2 cellular contexts compared by ENCODE assay signal in the genomic region with DNA sequence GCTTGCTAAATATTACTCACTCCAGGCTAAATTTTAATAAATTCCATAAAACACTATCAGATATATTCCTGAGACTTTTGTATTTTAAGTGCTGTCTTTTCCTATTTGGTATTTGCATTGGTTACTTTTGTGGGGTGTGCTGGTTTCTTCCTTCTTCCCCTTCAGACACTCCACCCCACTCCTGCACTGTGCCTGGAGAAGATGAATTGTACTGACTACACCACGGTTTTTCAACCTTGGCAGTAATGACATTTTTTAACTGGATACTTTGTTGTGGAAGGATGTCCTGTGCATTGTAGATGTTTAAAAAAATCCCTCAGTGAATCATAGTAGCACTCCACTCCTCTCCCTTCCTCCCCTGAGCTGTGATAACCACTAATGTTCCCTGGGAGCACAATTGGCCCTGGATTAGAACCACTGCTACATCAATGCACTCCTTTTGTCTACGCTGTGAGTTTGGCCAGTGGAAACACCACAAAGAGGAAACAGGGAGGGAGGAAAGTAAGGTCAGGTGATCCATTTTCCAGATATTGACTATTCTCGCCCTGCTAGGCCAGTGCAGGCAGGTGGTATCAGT.
TF ChIP-seq lines count a peak whose summit lies in the region.

No MANE protein-coding gene starts in this region.

TF ChIP-seq in GM23338, 12 proteins besides CTCF, POLR2A, EP300 and RAD21 (continues in another document):
- TF ChIP-seq STAT1 (IDR thresholded peaks at IDR 0.05; ENCODE audit: unreplicated experiment) (no peak), NANOG (IDR thresholded peaks at IDR 0.05; ENCODE audit: borderline replicate concordance) (no peak), ZNF331 (CRISPR knock-in tag; IDR thresholded peaks at IDR 0.05; ENCODE audit: low read depth) (no peak), EZH2phosphoT487 (IDR thresholded peaks at IDR 0.05; ENCODE audit: unreplicated experiment) (no peak), POLR2AphosphoS5 (IDR thresholded peaks at IDR 0.05; ENCODE audit: low read depth) (no peak), JUNB (IDR thresholded peaks at IDR 0.05; ENCODE audit: unreplicated experiment) (no peak), CREB1 (CRISPR knock-in tag; IDR thresholded peaks at IDR 0.05; ENCODE audit: low read depth) (no peak)
- TF ChIP-seq, protein P1, sequence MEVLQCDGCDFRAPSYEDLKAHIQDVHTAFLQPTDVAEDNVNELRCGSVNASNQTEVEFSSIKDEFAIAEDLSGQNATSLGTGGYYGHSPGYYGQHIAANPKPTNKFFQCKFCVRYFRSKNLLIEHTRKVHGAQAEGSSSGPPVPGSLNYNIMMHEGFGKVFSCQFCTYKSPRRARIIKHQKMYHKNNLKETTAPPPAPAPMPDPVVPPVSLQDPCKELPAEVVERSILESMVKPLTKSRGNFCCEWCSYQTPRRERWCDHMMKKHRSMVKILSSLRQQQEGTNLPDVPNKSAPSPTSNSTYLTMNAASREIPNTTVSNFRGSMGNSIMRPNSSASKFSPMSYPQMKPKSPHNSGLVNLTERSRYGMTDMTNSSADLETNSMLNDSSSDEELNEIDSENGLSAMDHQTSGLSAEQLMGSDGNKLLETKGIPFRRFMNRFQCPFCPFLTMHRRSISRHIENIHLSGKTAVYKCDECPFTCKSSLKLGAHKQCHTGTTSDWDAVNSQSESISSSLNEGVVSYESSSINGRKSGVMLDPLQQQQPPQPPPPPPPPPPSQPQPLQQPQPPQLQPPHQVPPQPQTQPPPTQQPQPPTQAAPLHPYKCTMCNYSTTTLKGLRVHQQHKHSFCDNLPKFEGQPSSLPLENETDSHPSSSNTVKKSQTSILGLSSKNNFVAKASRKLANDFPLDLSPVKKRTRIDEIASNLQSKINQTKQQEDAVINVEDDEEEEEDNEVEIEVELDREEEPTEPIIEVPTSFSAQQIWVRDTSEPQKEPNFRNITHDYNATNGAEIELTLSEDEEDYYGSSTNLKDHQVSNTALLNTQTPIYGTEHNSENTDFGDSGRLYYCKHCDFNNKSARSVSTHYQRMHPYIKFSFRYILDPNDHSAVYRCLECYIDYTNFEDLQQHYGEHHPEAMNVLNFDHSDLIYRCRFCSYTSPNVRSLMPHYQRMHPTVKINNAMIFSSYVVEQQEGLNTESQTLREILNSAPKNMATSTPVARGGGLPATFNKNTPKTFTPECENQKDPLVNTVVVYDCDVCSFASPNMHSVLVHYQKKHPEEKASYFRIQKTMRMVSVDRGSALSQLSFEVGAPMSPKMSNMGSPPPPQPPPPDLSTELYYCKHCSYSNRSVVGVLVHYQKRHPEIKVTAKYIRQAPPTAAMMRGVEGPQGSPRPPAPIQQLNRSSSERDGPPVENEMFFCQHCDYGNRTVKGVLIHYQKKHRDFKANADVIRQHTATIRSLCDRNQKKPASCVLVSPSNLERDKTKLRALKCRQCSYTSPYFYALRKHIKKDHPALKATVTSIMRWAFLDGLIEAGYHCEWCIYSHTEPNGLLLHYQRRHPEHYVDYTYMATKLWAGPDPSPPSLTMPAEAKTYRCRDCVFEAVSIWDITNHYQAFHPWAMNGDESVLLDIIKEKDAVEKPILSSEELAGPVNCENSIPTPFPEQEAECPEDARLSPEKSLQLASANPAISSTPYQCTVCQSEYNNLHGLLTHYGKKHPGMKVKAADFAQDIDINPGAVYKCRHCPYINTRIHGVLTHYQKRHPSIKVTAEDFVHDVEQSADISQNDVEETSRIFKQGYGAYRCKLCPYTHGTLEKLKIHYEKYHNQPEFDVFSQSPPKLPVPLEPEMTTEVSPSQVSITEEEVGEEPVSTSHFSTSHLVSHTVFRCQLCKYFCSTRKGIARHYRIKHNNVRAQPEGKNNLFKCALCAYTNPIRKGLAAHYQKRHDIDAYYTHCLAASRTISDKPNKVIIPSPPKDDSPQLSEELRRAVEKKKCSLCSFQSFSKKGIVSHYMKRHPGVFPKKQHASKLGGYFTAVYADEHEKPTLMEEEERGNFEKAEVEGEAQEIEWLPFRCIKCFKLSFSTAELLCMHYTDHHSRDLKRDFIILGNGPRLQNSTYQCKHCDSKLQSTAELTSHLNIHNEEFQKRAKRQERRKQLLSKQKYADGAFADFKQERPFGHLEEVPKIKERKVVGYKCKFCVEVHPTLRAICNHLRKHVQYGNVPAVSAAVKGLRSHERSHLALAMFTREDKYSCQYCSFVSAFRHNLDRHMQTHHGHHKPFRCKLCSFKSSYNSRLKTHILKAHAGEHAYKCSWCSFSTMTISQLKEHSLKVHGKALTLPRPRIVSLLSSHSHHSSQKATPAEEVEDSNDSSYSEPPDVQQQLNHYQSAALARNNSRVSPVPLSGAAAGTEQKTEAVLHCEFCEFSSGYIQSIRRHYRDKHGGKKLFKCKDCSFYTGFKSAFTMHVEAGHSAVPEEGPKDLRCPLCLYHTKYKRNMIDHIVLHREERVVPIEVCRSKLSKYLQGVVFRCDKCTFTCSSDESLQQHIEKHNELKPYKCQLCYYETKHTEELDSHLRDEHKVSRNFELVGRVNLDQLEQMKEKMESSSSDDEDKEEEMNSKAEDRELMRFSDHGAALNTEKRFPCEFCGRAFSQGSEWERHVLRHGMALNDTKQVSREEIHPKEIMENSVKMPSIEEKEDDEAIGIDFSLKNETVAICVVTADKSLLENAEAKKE (CRISPR knock-in tag; IDR thresholded peaks at IDR 0.05), result no peak
- TF ChIP-seq, protein P2, sequence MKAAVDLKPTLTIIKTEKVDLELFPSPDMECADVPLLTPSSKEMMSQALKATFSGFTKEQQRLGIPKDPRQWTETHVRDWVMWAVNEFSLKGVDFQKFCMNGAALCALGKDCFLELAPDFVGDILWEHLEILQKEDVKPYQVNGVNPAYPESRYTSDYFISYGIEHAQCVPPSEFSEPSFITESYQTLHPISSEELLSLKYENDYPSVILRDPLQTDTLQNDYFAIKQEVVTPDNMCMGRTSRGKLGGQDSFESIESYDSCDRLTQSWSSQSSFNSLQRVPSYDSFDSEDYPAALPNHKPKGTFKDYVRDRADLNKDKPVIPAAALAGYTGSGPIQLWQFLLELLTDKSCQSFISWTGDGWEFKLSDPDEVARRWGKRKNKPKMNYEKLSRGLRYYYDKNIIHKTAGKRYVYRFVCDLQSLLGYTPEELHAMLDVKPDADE (IDR thresholded peaks at IDR 0.05), result no peak

TF ChIP-seq in H1, 55 proteins besides CTCF, POLR2A, EP300 and RAD21:
- no peak for TF ChIP-seq SAP30 (IDR thresholded peaks at IDR 0.05; ENCODE audit: insufficient read depth, insufficient replicate concordance, low read length)
- TF ChIP-seq, protein P3, sequence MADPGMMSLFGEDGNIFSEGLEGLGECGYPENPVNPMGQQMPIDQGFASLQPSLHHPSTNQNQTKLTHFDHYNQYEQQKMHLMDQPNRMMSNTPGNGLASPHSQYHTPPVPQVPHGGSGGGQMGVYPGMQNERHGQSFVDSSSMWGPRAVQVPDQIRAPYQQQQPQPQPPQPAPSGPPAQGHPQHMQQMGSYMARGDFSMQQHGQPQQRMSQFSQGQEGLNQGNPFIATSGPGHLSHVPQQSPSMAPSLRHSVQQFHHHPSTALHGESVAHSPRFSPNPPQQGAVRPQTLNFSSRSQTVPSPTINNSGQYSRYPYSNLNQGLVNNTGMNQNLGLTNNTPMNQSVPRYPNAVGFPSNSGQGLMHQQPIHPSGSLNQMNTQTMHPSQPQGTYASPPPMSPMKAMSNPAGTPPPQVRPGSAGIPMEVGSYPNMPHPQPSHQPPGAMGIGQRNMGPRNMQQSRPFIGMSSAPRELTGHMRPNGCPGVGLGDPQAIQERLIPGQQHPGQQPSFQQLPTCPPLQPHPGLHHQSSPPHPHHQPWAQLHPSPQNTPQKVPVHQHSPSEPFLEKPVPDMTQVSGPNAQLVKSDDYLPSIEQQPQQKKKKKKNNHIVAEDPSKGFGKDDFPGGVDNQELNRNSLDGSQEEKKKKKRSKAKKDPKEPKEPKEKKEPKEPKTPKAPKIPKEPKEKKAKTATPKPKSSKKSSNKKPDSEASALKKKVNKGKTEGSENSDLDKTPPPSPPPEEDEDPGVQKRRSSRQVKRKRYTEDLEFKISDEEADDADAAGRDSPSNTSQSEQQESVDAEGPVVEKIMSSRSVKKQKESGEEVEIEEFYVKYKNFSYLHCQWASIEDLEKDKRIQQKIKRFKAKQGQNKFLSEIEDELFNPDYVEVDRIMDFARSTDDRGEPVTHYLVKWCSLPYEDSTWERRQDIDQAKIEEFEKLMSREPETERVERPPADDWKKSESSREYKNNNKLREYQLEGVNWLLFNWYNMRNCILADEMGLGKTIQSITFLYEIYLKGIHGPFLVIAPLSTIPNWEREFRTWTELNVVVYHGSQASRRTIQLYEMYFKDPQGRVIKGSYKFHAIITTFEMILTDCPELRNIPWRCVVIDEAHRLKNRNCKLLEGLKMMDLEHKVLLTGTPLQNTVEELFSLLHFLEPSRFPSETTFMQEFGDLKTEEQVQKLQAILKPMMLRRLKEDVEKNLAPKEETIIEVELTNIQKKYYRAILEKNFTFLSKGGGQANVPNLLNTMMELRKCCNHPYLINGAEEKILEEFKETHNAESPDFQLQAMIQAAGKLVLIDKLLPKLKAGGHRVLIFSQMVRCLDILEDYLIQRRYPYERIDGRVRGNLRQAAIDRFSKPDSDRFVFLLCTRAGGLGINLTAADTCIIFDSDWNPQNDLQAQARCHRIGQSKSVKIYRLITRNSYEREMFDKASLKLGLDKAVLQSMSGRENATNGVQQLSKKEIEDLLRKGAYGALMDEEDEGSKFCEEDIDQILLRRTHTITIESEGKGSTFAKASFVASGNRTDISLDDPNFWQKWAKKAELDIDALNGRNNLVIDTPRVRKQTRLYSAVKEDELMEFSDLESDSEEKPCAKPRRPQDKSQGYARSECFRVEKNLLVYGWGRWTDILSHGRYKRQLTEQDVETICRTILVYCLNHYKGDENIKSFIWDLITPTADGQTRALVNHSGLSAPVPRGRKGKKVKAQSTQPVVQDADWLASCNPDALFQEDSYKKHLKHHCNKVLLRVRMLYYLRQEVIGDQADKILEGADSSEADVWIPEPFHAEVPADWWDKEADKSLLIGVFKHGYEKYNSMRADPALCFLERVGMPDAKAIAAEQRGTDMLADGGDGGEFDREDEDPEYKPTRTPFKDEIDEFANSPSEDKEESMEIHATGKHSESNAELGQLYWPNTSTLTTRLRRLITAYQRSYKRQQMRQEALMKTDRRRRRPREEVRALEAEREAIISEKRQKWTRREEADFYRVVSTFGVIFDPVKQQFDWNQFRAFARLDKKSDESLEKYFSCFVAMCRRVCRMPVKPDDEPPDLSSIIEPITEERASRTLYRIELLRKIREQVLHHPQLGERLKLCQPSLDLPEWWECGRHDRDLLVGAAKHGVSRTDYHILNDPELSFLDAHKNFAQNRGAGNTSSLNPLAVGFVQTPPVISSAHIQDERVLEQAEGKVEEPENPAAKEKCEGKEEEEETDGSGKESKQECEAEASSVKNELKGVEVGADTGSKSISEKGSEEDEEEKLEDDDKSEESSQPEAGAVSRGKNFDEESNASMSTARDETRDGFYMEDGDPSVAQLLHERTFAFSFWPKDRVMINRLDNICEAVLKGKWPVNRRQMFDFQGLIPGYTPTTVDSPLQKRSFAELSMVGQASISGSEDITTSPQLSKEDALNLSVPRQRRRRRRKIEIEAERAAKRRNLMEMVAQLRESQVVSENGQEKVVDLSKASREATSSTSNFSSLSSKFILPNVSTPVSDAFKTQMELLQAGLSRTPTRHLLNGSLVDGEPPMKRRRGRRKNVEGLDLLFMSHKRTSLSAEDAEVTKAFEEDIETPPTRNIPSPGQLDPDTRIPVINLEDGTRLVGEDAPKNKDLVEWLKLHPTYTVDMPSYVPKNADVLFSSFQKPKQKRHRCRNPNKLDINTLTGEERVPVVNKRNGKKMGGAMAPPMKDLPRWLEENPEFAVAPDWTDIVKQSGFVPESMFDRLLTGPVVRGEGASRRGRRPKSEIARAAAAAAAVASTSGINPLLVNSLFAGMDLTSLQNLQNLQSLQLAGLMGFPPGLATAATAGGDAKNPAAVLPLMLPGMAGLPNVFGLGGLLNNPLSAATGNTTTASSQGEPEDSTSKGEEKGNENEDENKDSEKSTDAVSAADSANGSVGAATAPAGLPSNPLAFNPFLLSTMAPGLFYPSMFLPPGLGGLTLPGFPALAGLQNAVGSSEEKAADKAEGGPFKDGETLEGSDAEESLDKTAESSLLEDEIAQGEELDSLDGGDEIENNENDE (IDR thresholded peaks at IDR 0.05; ENCODE audit: insufficient replicate concordance, low read length), result no peak
- no peak for TF ChIP-seq TAF1 (IDR thresholded peaks at IDR 0.05; ENCODE audit: low read depth, low read length)
- no peak for TF ChIP-seq KDM5A (IDR thresholded peaks at IDR 0.05; ENCODE audit: low read length)
- no peak for TF ChIP-seq SP4 (IDR thresholded peaks at IDR 0.05; ENCODE audit: low read length)
- no peak for TF ChIP-seq JUN (IDR thresholded peaks at IDR 0.05; ENCODE audit: low read depth, low read length)
- TF ChIP-seq CHD2 (IDR thresholded peaks at IDR 0.05; ENCODE audit: low read length), result no peak
- TF ChIP-seq CBX8 (IDR thresholded peaks at IDR 0.05; ENCODE audit: borderline replicate concordance, low read depth, low read length), result no peak
